27 cellular contexts compared by ENCODE assay signal in genomic region chr13:111511219-111511732, GRCh38.
"Had no signal": no experiment of that assay in that cellular context is flagged by ENCODE, and none has a peak within 500 bp of the region (broad histone marks: within the 10 kb centered on the region; RNA-seq: fewer than 3 reads in every experiment).

No MANE protein-coding gene starts in this region.

- H3K4me2 ChIP-seq: hepatocyte had no signal

- H3K36me3 Mint-ChIP-seq: naive B cell had no signal

- H3K4me3 Mint-ChIP-seq: endodermal cell, naive B cell, nephron progenitor cell had no signal

- H3K27ac Mint-ChIP-seq: endodermal cell, nephron progenitor cell had no signal

- ATAC-seq: foreskin keratinocyte had no signal

- H3K36me3 ChIP-seq: colonic mucosa, left ventricle myocardium inferior, neutrophil, sigmoid colon, suprapubic skin, thyroid gland, upper lobe of left lung, vagina had no signal

- DNase-seq: colonic mucosa; dermis blood vessel endothelial cell; effector CD4-positive, alpha-beta T cell; endodermal cell; erythroblast; foreskin keratinocyte; left cardiac atrium; left ventricle myocardium inferior; mesenchymal stem cell; midbrain; naive B cell; nephron progenitor cell; posterior cingulate gyrus; sigmoid colon; stimulated activated CD4-positive, alpha-beta T cell treated with anti-CD3 and anti-CD28 coated beads, Interleukin-2, amount 100 ng/mL, for 24 hours; stimulated activated CD4-positive, alpha-beta T cell treated with anti-CD3 and anti-CD28 coated beads, Interleukin-4, amount 100 ng/mL, for 4 hours; stimulated activated naive CD4-positive, alpha-beta T cell treated with Interleukin-2 at 50 U/mL for 16 hours; thyroid gland had no signal

- FAIRE-seq: endothelial cell of umbilical vein, kidney had no signal

- H3K79me2 ChIP-seq: hepatocyte had no signal

- H3K4me3 ChIP-seq: colonic mucosa, hepatocyte, left ventricle myocardium inferior, lung, sigmoid colon, skin epidermis, suprapubic skin, thyroid gland, upper lobe of left lung, vagina had no signal

- H3K9me3 Mint-ChIP-seq: endodermal cell, nephron progenitor cell had no signal

- H3K9me3 ChIP-seq: colonic mucosa, left ventricle myocardium inferior, neutrophil, sigmoid colon, suprapubic skin, thyroid gland, upper lobe of left lung, vagina had no signal

- H3K27ac ChIP-seq: colonic mucosa, foreskin keratinocyte, hepatocyte, left ventricle myocardium inferior, neutrophil, sigmoid colon, skin epidermis, suprapubic skin, thyroid gland, upper lobe of left lung, vagina had no signal

- H3K27me3 ChIP-seq: colonic mucosa, foreskin keratinocyte, neutrophil, thyroid gland, upper lobe of left lung, vagina had no signal

- H2AFZ ChIP-seq: hepatocyte had no signal

- H3K4me1 ChIP-seq: colonic mucosa, foreskin keratinocyte, left ventricle myocardium inferior, sigmoid colon, thyroid gland, upper lobe of left lung, vagina had no signal
